In the genomic region with DNA sequence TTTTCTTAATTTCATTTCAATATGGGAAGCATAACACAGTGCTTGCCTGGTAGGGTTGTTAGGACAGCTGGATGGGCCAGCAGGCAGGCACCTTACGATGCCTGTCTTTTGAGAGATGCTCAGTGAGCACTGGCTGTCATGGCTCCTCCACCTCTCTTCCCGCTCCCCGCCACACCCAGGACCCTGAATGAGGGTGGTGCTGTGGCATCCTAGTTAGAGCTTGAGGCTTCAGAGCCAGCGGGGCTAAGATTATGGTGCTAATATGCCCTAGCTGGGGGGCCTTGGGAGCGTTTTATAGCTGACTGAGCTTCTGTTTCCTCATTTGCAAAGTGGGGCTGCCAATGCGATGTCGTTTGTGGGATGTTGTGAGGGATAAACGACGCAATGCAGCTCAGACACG, we compare ENCODE assay signal across 20 cellular contexts.
"Had no signal": no experiment of that assay in that cellular context is flagged by ENCODE, and none has a peak within 500 bp of the region (broad histone marks: within the 10 kb centered on the region; RNA-seq: fewer than 3 reads in every experiment).

No MANE protein-coding gene starts in this region.

- H3K4me3 ChIP-seq: coronary artery, dorsolateral prefrontal cortex, esophagus squamous epithelium, gastrocnemius medialis, heart right ventricle, left lung, lower lobe of right lung, mucosa of descending colon had no signal

- DNase-seq: dermis blood vessel endothelial cell; dorsolateral prefrontal cortex; effector CD4-positive, alpha-beta T cell; effector memory CD4-positive, alpha-beta T cell; esophagus squamous epithelium; foreskin fibroblast; foreskin melanocyte; gastrocnemius medialis; glutamatergic neuron; heart right ventricle; hippocampal formation; left cardiac atrium; left lung; left ventricle myocardium superior; lower lobe of right lung; mesenchymal stem cell; mucosa of descending colon; naive B cell had no signal

- H3K27ac Mint-ChIP-seq: mesothelial cell of epicardium, naive B cell had no signal

- H3K27ac ChIP-seq: coronary artery, dorsolateral prefrontal cortex, esophagus squamous epithelium, gastrocnemius medialis, heart right ventricle, left lung, lower lobe of right lung had no signal

- H3K27me3 ChIP-seq: dorsolateral prefrontal cortex, esophagus squamous epithelium, gastrocnemius medialis, left lung had no signal

- H3K4me3 Mint-ChIP-seq: mesothelial cell of epicardium, naive B cell had no signal

- ATAC-seq: gastrocnemius medialis, heart right ventricle, left cardiac atrium, left lung, left ventricle myocardium superior, lower lobe of right lung, mucosa of descending colon had no signal

- H3K4me1 Mint-ChIP-seq: mesothelial cell of epicardium, naive B cell had no signal

- H3K9me3 ChIP-seq: esophagus squamous epithelium, gastrocnemius medialis, lower lobe of right lung, mucosa of descending colon had no signal

- H3K36me3 ChIP-seq: esophagus squamous epithelium, gastrocnemius medialis, heart right ventricle, left lung, lower lobe of right lung had no signal

- H3K4me1 ChIP-seq: left lung, lower lobe of right lung had no signal
